Comparison of ENCODE assay signal across 27 cellular contexts in the genomic region with DNA sequence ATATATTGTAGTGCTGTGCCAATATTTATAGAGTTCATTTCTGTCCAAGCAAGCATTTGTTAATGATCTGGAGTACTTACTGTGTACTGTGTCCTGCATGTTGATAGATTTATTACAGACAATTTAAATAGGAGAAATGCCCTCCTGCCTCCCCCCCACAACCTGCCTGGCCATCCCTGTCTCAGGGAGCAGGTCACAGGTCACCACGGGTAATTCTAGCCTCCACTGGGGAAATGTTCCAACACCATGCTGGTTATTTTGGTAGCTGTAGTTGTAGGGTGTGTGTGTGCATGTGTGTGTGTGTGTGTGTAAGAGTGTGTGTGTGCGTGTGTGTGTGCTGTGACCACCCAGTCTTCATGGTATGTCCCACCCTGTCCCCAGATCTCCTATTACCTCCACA.
"Had no signal": no experiment of that assay in that cellular context is flagged by ENCODE, and none has a peak within 500 bp of the region (broad histone marks: within the 10 kb centered on the region; RNA-seq: fewer than 3 reads in every experiment).

No MANE protein-coding gene starts in this region.

- H3K36me3 ChIP-seq: SJCRH30, WERI-Rb-1 had no signal

- H3K4me1 ChIP-seq: SJCRH30 had no signal

- H3K9me3 ChIP-seq: SJCRH30 had no signal

- H3K4me2 ChIP-seq: KMS-11 had no signal

- H3K9ac ChIP-seq: KMS-11 had no signal

- H3K27me3 ChIP-seq: SJCRH30 had no signal

- H3K4me3 ChIP-seq: SJCRH30, SK-N-MC had no signal

- H3K27ac ChIP-seq: KMS-11, SJCRH30, SK-N-MC, WERI-Rb-1 had no signal

- DNase-seq: activated CD4-positive, alpha-beta memory T cell treated with anti-CD3 and anti-CD28 coated beads, Interleukin-2, amount 10 ng/mL, durations not matched to agents 7 days and 5 days; activated CD4-positive, alpha-beta T cell treated with anti-CD3 and anti-CD28 coated beads for 1 hour; activated CD4-positive, alpha-beta T cell treated with anti-CD3 and anti-CD28 coated beads for 48 hours; activated CD4-positive, CD25-positive, alpha-beta regulatory T cell; activated CD8-positive, alpha-beta memory T cell treated with anti-CD3 and anti-CD28 coated beads for 24 hours; activated CD8-positive, alpha-beta memory T cell treated with anti-CD3 and anti-CD28 coated beads, Interleukin-2, amount 10 ng/mL, durations not matched to agents 7 days and 5 days; activated CD8-positive, alpha-beta memory T cell treated with anti-CD3 and anti-CD28 coated beads, Interleukin-2, amount 50 U/mL, for 48 hours; activated effector memory CD4-positive, alpha-beta T cell treated with Interleukin-2 at 50 U/mL for 16 hours; activated naive CD4-positive, alpha-beta T cell treated with anti-CD3 and anti-CD28 coated beads, Interleukin-2, amount 10 ng/mL, durations not matched to agents 7 days and 5 days; activated naive CD8-positive, alpha-beta T cell treated with anti-CD3 and anti-CD28 coated beads, Interleukin-2, amount 50 U/mL, for 24 hours; activated T-cell treated with anti-CD3 and anti-CD28 coated beads, Interleukin-2, amount 50 U/mL, for 48 hours; anterior cingulate cortex; caudate nucleus; cerebellar nuclear complex; NCI-H146; NCI-H187 treated with DMSO at 0.1 percent for 48 hours; NCI-H2171 treated with DMSO at 0.1 percent for 48 hours; NCI-H226; NCI-H446 treated with DMSO at 0.1 percent for 48 hours; NCI-H526; NCI-H774; SHP77; SJCRH30; T1000; WERI-Rb-1 had no signal
